8 cellular contexts compared by ENCODE assay signal in the genomic region with DNA sequence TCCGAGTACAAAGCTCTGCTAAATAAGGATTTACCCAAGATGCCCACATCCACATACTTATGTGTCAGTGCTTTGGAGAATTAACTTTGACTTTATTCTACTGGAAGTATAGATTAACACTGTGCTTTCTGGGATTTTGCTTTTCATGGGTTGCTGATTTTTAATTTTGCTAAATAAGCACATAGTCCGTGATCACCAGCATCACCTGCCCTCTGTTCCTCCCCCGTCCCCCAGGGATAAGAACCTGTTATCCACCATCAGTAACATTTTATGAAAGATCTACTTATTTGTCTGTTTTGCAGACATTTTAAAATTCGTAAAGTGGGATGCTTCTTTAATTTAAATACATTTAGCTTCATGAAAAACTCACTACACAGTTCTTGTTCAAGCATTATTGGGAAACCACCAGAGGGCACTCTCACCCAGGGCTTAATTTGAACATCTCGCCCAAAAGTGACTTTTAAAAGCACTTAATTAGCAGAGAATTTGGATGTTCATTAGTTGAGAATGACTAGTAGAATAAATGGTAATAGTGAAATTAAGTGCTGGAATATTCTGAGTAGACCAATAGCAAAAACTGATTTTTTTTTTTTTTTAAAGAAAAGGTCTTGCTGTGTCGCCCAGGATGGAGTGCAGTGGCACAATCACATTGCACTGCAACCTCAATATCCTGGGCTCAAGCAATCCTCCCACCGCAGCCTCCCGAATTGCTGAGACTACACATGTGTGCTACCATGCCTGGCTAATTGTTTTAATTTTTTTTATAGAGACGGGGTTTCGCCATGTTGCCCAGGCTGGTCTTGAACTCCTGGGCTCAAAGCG. TPM values are rescaled to one million over a fixed set of nuclear protein-coding genes. Genes with fewer than 3 reads are reported as not detected.
DNase-seq lines count a peak whose midpoint lies in the region; ATAC-seq and TF ChIP-seq lines count a peak whose summit lies in the region.

No MANE protein-coding gene starts in this region.

- no peak overlapping the region for H3K27ac ChIP-seq in coronary artery
- no peak overlapping the region for H3K27ac ChIP-seq in stomach

- H3K27me3 ChIP-seq in stomach: no peaks in the 10 kb centered on the region

- no peak for TF ChIP-seq POLR2A in stomach (IDR thresholded peaks at IDR 0.05)

- no peak for ATAC-seq in GM21515 (IDR thresholded peaks at IDR 0.05; ENCODE audit: unreplicated experiment)

- DNase-seq in NCI-H1092 treated with DMSO at 0.1 percent for 48 hours (lab: John Stamatoyannopoulos, UW): peak; percentile 1
- no peak for DNase-seq in NCI-H1092 (lab: John Stamatoyannopoulos, UW)
- DNase-seq in NCI-H1694 (lab: John Stamatoyannopoulos, UW): peak; percentile 43
- peak; percentile 52 for DNase-seq in activated CD4-positive, CD25-positive, alpha-beta regulatory T cell treated with anti-CD3 and anti-CD28 coated beads, Interleukin-2, amount 50 U/mL, for 72 hours
- DNase-seq in coronary artery (ENCODE audit: low spot score): no peak
- DNase-seq in myocyte (ENCODE audit: low read depth): peak; percentile 51
- DNase-seq in stomach: peak; percentile 48

- H3K36me3 ChIP-seq in stomach: peaks cover 0 to 28% (median 10%) of the 10 kb centered on the region in 4 donors

- H3K9me3 ChIP-seq in stomach: no peaks in the 10 kb centered on the region

- H3K4me1 ChIP-seq in stomach: no peaks in the 10 kb centered on the region

- H3K4me3 ChIP-seq in coronary artery (no peak overlapping the region), stomach (no peak overlapping the region)

- 68 to 76% (median 71%) methylated on average over 10 to 11 of the region's 11 CpGs for WGBS in stomach, 5 donors

- peak; percentile 63 for TF ChIP-seq CTCF in coronary artery (IDR thresholded peaks at IDR 0.05)
- peak in 5 of 7 experiments; percentile 49 to 80 (median 74) for TF ChIP-seq CTCF in stomach (IDR thresholded peaks at IDR 0.05)

- intact Hi-C loops in stomach (cut with DNase I; ENCODE audit: low total_unique reads): loop anchor here (5.0 kb wide), 2 partner anchors 64 to 599 kb away; no protein-coding TSS in a partner anchor

- TF ChIP-seq EP300 in stomach (IDR thresholded peaks at IDR 0.05): no peak

RNA-seq across cellular contexts. Expression of gene MRPL42, which starts 35.7 kb away (rescaled TPM):
- total RNA-seq in myocyte: 79.5 and 80.6 TPM in 2 replicates
- 27.7 TPM for polyA plus RNA-seq in myocyte (2012)
- total RNA-seq in stomach: 10 to 100 TPM in 3 of 5 donors, 1 to 10 TPM in 2; 3.5 to 90.1 (median 13.5) TPM
- polyA plus RNA-seq in stomach: 10 to 100 TPM; 27.8 to 44.8 (median 34.5) TPM

Comparison
In these comparisons a context has a peak if more than half of its experiments do, and no peak if none do; other contexts are left out.
1. DNase-seq: peak in NCI-H1092 treated with DMSO at 0.1 percent for 48 hours (single experiment), NCI-H1694 (single experiment), activated CD4-positive, CD25-positive, alpha-beta regulatory T cell treated with anti-CD3 and anti-CD28 coated beads, Interleukin-2, amount 50 U/mL, for 72 hours (single experiment), myocyte (single experiment) and stomach (single experiment); none in NCI-H1092 (single experiment) and coronary artery (single experiment).